Comparison of ENCODE assay signal across 21 cellular contexts in genomic region chrX:40950546-40950945, GRCh38.
"Had no signal": no experiment of that assay in that cellular context is flagged by ENCODE, and none has a peak within 500 bp of the region (broad histone marks: within the 10 kb centered on the region; RNA-seq: fewer than 3 reads in every experiment).

No MANE protein-coding gene starts in this region.

- H3K27me3 ChIP-seq: ascending aorta, body of pancreas had no signal

- H3K4me3 Mint-ChIP-seq: activated CD4-positive, alpha-beta T cell treated with anti-CD3 and anti-CD28 coated beads, Interleukin-2, amount 10 ng/mL, durations not matched to agents 24 days and 14 days; activated naive CD8-positive, alpha-beta T cell treated with anti-CD3 and anti-CD28 coated beads, Interleukin-2, amount 50 U/mL, for 24 hours; activated T-cell treated with anti-CD3 and anti-CD28 coated beads, Interleukin-2, amount 50 U/mL, for 4 hours; T-helper 1 cell treated with Interleukin-12 subunit alpha and Interleukin-12 subunit beta and Interleukin-4 antibody, amounts not matched to agents 30 μg/mL and 1 μg/mL, for 36 hours had no signal

- H3K4me2 ChIP-seq: PC-9 had no signal

- H3K27me3 Mint-ChIP-seq: activated CD4-positive, alpha-beta T cell treated with anti-CD3 and anti-CD28 coated beads, Interleukin-2, amount 10 ng/mL, durations not matched to agents 24 days and 14 days; activated naive CD8-positive, alpha-beta T cell treated with anti-CD3 and anti-CD28 coated beads, Interleukin-2, amount 50 U/mL, for 24 hours had no signal

- H3K36me3 ChIP-seq: ascending aorta had no signal

- H2AFZ ChIP-seq: PC-9 had no signal

- ATAC-seq: activated naive CD8-positive, alpha-beta T cell treated with anti-CD3 and anti-CD28 coated beads, Interleukin-2, amount 50 U/mL, for 24 hours; activated T-cell treated with anti-CD3 and anti-CD28 coated beads, Interleukin-2, amount 50 U/mL, for 4 hours; body of pancreas had no signal

- DNase-seq: activated CD4-positive, alpha-beta T cell treated with anti-CD3 and anti-CD28 coated beads for 1 hour; activated CD4-positive, alpha-beta T cell treated with anti-CD3 and anti-CD28 coated beads, Interleukin-2, amount 10 ng/mL, durations not matched to agents 24 days and 14 days; activated CD4-positive, alpha-beta T cell treated with anti-CD3 and anti-CD28 coated beads, Interleukin-2, amount 50 U/mL, for 48 hours; activated effector memory CD4-positive, alpha-beta T cell treated with anti-CD3 and anti-CD28 coated beads, Interleukin-2, amount 50 U/mL, for 16 hours; activated naive CD4-positive, alpha-beta T cell treated with Interleukin-2 at 50 U/mL for 16 hours; activated naive CD8-positive, alpha-beta T cell treated with anti-CD3 and anti-CD28 coated beads, Interleukin-2, amount 50 U/mL, for 24 hours; activated T-cell treated with anti-CD3 and anti-CD28 coated beads, Interleukin-2, amount 50 U/mL, for 4 hours; amniotic stem cell; body of pancreas; central memory CD4-positive, alpha-beta T cell; MM.1S; NCI-H1105; NCI-H1436; NCI-H1694 treated with DMSO at 0.1 percent for 48 hours; NCI-H2029 treated with DMSO at 0.1 percent for 48 hours; NCI-H510A treated with DMSO at 0.1 percent for 48 hours; NCI-H69; PC-9; SHP77 treated with DMSO at 0.1 percent for 48 hours had no signal

- H3K27ac Mint-ChIP-seq: activated CD4-positive, alpha-beta T cell treated with anti-CD3 and anti-CD28 coated beads, Interleukin-2, amount 10 ng/mL, durations not matched to agents 24 days and 14 days; activated naive CD8-positive, alpha-beta T cell treated with anti-CD3 and anti-CD28 coated beads, Interleukin-2, amount 50 U/mL, for 24 hours; T-helper 1 cell treated with Interleukin-12 subunit alpha and Interleukin-12 subunit beta and Interleukin-4 antibody, amounts not matched to agents 30 μg/mL and 1 μg/mL, for 36 hours had no signal

- H3K4me1 ChIP-seq: body of pancreas had no signal

- H3K9me3 ChIP-seq: ascending aorta, body of pancreas had no signal

- H3K4me3 ChIP-seq: ascending aorta, body of pancreas, PC-9 had no signal

- H3K27ac ChIP-seq: ascending aorta, body of pancreas, PC-9 had no signal
